In genomic region chr7:112995091-112995824, GRCh38 we compare ENCODE assay signal across 13 cellular contexts.
DNase-seq lines count a peak whose midpoint lies in the region; ATAC-seq and TF ChIP-seq lines count a peak whose summit lies in the region.
"Had no signal": no experiment of that assay in that cellular context is flagged by ENCODE, and none has a peak within 500 bp of the region (broad histone marks: within the 10 kb centered on the region; RNA-seq: fewer than 3 reads in every experiment).

No MANE protein-coding gene starts in this region.

- H3K4me1 Mint-ChIP-seq in activated CD8-positive, alpha-beta T cell treated with anti-CD3 and anti-CD28 coated beads for 36 hours (ENCODE audit: low read depth), result no peaks in the 10 kb centered on the region
- H3K4me1 Mint-ChIP-seq: B cell had no signal

- DNase-seq in AG04449 (ENCODE audit: low read depth, low spot score) (peak; percentile 52), LHCN-M2 (ENCODE audit: low read depth) (peak; percentile 97), choroid plexus epithelial cell (ENCODE audit: low read depth) (peak; percentile 48), iPS-NIHi7 (ENCODE audit: extremely low spot score) (peak; percentile 13), anterior cingulate cortex (lab: John Stamatoyannopoulos, UW) (no peak), amygdala (lab: John Stamatoyannopoulos, UW) (no peak), thyroid gland (no peak)
- DNase-seq in activated CD8-positive, alpha-beta T cell treated with anti-CD3 and anti-CD28 coated beads for 36 hours, result no peak
- DNase-seq: erythroblast; OCI-M1; stimulated activated CD4-positive, alpha-beta T cell treated with anti-CD3 and anti-CD28 coated beads, Interleukin-4, amount 100 ng/mL, for 4 hours had no signal

- CTCF ChIA-PET in AG04449 (lab: Yijun Ruan, JAX), result interaction anchor here (1.5 kb wide), 1 partner anchor 20 kb away, joined by 3 read pairs; no protein-coding TSS in a partner anchor
- CTCF ChIA-PET in activated CD8-positive, alpha-beta T cell treated with anti-CD3 and anti-CD28 coated beads for 36 hours (lab: Charles Lee), result no interaction called here

- POLR2A ChIA-PET in AG04449 (lab: Yijun Ruan, JAX), result no interaction called here
- POLR2A ChIA-PET in activated CD8-positive, alpha-beta T cell treated with anti-CD3 and anti-CD28 coated beads for 36 hours (lab: Charles Lee), result no interaction called here

- TF ChIP-seq POLR2A in thyroid gland (IDR thresholded peaks at IDR 0.05), result no peak

- 69 to 87% methylated on average over 3 of the region's 3 CpGs for WGBS in thyroid gland, 2 donors

- H3K4me3 ChIP-seq in AG04449 (ENCODE audit: low read depth, low read length), result no peak overlapping the region
- no peak overlapping the region for H3K4me3 ChIP-seq in choroid plexus epithelial cell (ENCODE audit: low read depth, low read length)
- no peak overlapping the region for H3K4me3 ChIP-seq in thyroid gland (replicated peaks in 1 of 3)

- H3K4me1 ChIP-seq in thyroid gland, result no peaks in the 10 kb centered on the region
- H3K4me1 ChIP-seq: parathyroid adenoma had no signal

- H3K4me3 Mint-ChIP-seq in activated CD8-positive, alpha-beta T cell treated with anti-CD3 and anti-CD28 coated beads for 36 hours, result no peak overlapping the region
- H3K4me3 Mint-ChIP-seq: B cell had no signal

- TF ChIP-seq CTCF in AG04449 (IDR thresholded peaks at IDR 0.05; ENCODE audit: insufficient read depth, low read length, missing control alignments), result no peak
- TF ChIP-seq CTCF in choroid plexus epithelial cell (conservative IDR thresholded peaks at IDR 0.05; ENCODE audit: low read depth, low read length), result no peak
- no peak for TF ChIP-seq CTCF in activated CD8-positive, alpha-beta T cell treated with anti-CD3 and anti-CD28 coated beads for 36 hours (IDR thresholded peaks at IDR 0.05)
- TF ChIP-seq CTCF in thyroid gland (IDR thresholded peaks at IDR 0.05), result no peak

- no peaks in the 10 kb centered on the region for H3K9me3 ChIP-seq in thyroid gland

- no peaks in the 10 kb centered on the region for H3K36me3 ChIP-seq in thyroid gland

- no peak overlapping the region for H3K27ac Mint-ChIP-seq in activated CD8-positive, alpha-beta T cell treated with anti-CD3 and anti-CD28 coated beads for 36 hours
- H3K27ac Mint-ChIP-seq: B cell had no signal

- intact Hi-C loops in activated CD8-positive, alpha-beta T cell treated with anti-CD3 and anti-CD28 coated beads for 36 hours (cut with micrococcal nuclease), result no loop called here
- intact Hi-C loops in thyroid gland (cut with DNase I), result no loop called here

- ATAC-seq in activated CD8-positive, alpha-beta T cell treated with anti-CD3 and anti-CD28 coated beads for 36 hours, result no peak

- H3K27me3 ChIP-seq in thyroid gland, result no peaks in the 10 kb centered on the region

- no peaks in the 10 kb centered on the region for H3K9me3 Mint-ChIP-seq in activated CD8-positive, alpha-beta T cell treated with anti-CD3 and anti-CD28 coated beads for 36 hours

- no peak overlapping the region for H3K27ac ChIP-seq in thyroid gland
- H3K27ac ChIP-seq: parathyroid adenoma had no signal

- H3K27me3 Mint-ChIP-seq in activated CD8-positive, alpha-beta T cell treated with anti-CD3 and anti-CD28 coated beads for 36 hours, result peaks cover 20% of the 10 kb centered on the region

- H3K36me3 Mint-ChIP-seq in activated CD8-positive, alpha-beta T cell treated with anti-CD3 and anti-CD28 coated beads for 36 hours (ENCODE audit: low read depth), result no peaks in the 10 kb centered on the region

Comparison
In these comparisons a context has a peak if more than half of its experiments do, and no peak if none do; other contexts are left out.
1. DNase-seq: peak in AG04449 (single experiment), LHCN-M2 (single experiment), choroid plexus epithelial cell (single experiment) and iPS-NIHi7 (single experiment); none in activated CD8-positive, alpha-beta T cell treated with anti-CD3 and anti-CD28 coated beads for 36 hours (single experiment), anterior cingulate cortex (0 of 58), amygdala (0 of 56) and thyroid gland (0 of 2).